Comparison of ENCODE assay signal across 8 cellular contexts in genomic region chr5:55712023-55712859, GRCh38. TPM values are rescaled to one million over a fixed set of nuclear protein-coding genes. Genes with fewer than 3 reads are reported as not detected.
DNase-seq lines count a peak whose midpoint lies in the region; ATAC-seq and TF ChIP-seq lines count a peak whose summit lies in the region.

Gene SLC38A9 (minus strand): TSS chr5:55712324. CDS start chr5:55697958, 14,366 bp downstream.

- peaks cover 28% of the 10 kb centered on the region for H3K4me1 Mint-ChIP-seq in activated CD4-positive, alpha-beta T cell treated with anti-CD3 and anti-CD28 coated beads, Interleukin-2, amount 10 ng/mL, durations not matched to agents 24 days and 14 days
- peaks cover 21% of the 10 kb centered on the region for H3K4me1 Mint-ChIP-seq in dendritic cell treated with granulocyte-macrophage colony-stimulating factor and Interleukin-4, amounts not matched to agents 40 ng/mL and 50 ng/mL, for 4 days (ENCODE audit: low read depth)

- DNase-seq in BJ (ENCODE audit: low read depth) (peak; percentile 46), NCI-H526 treated with DMSO at 0.1 percent for 48 hours (lab: John Stamatoyannopoulos, UW) (peak; percentile 79), left lobe of liver (ENCODE audit: low spot score) (peak; percentile 96)
- peak; percentile 98 for DNase-seq in activated CD4-positive, alpha-beta T cell treated with anti-CD3 and anti-CD28 coated beads, Interleukin-2, amount 10 ng/mL, durations not matched to agents 24 days and 14 days
- peak; percentile 89 for DNase-seq in stimulated activated CD4-positive, alpha-beta T cell treated with anti-CD3 and anti-CD28 coated beads, Interleukin-2, amount 100 ng/mL, for 4 hours (ENCODE audit: low read depth)

- peak within 1 kb of the TSS; percentile 79 for H3K4me3 ChIP-seq in BJ (ENCODE audit: low read depth, low read length)

- POLR2A ChIA-PET in BJ (lab: Charles Lee): no interaction called here

- no peaks in the 10 kb centered on the region for H3K27me3 Mint-ChIP-seq in activated CD4-positive, alpha-beta T cell treated with anti-CD3 and anti-CD28 coated beads, Interleukin-2, amount 10 ng/mL, durations not matched to agents 24 days and 14 days
- H3K27me3 Mint-ChIP-seq in dendritic cell treated with granulocyte-macrophage colony-stimulating factor and Interleukin-4, amounts not matched to agents 40 ng/mL and 50 ng/mL, for 4 days: no peaks in the 10 kb centered on the region

- peaks cover 10% of the 10 kb centered on the region for H3K9me3 Mint-ChIP-seq in activated CD4-positive, alpha-beta T cell treated with anti-CD3 and anti-CD28 coated beads, Interleukin-2, amount 10 ng/mL, durations not matched to agents 24 days and 14 days
- no peaks in the 10 kb centered on the region for H3K9me3 Mint-ChIP-seq in dendritic cell treated with granulocyte-macrophage colony-stimulating factor and Interleukin-4, amounts not matched to agents 40 ng/mL and 50 ng/mL, for 4 days

- intact Hi-C loops in activated CD4-positive, alpha-beta T cell treated with anti-CD3 and anti-CD28 coated beads, Interleukin-2, amount 10 ng/mL, durations not matched to agents 24 days and 14 days (cut with micrococcal nuclease): loop anchor here (2.0 to 5.0 kb wide), 5 partner anchors 45 to 1461 kb away; no protein-coding TSS in a partner anchor
- intact Hi-C loops in dendritic cell treated with granulocyte-macrophage colony-stimulating factor and Interleukin-4, amounts not matched to agents 40 ng/mL and 50 ng/mL, for 4 days (cut with micrococcal nuclease): no loop called here

- peaks cover 2% of the 10 kb centered on the region; the same call in 1 of the 2 replicates for H3K36me3 ChIP-seq in BJ (ENCODE audit: control insufficient read depth, insufficient read depth, low read length)

- peak within 1 kb of the TSS; percentile 90 for H3K27ac Mint-ChIP-seq in activated CD4-positive, alpha-beta T cell treated with anti-CD3 and anti-CD28 coated beads, Interleukin-2, amount 10 ng/mL, durations not matched to agents 24 days and 14 days
- peak within 1 kb of the TSS; percentile 91 for H3K27ac Mint-ChIP-seq in dendritic cell treated with granulocyte-macrophage colony-stimulating factor and Interleukin-4, amounts not matched to agents 40 ng/mL and 50 ng/mL, for 4 days

- CTCF ChIA-PET in BJ (lab: Yijun Ruan, JAX): no interaction called here

- ATAC-seq in GM19324 (IDR thresholded peaks at IDR 0.05; ENCODE audit: low FRiP score, unreplicated experiment) (peak; percentile 99), HG03469 (IDR thresholded peaks at IDR 0.05; ENCODE audit: unreplicated experiment) (peak; percentile 98), left lobe of liver (peak; percentile 100)

- no peak for TF ChIP-seq CTCF in BJ (IDR thresholded peaks at IDR 0.05; ENCODE audit: insufficient read depth, low read depth, low read length)

- peaks cover 12% of the 10 kb centered on the region for H3K36me3 Mint-ChIP-seq in activated CD4-positive, alpha-beta T cell treated with anti-CD3 and anti-CD28 coated beads, Interleukin-2, amount 10 ng/mL, durations not matched to agents 24 days and 14 days (ENCODE audit: low read depth)
- peaks cover 28% of the 10 kb centered on the region for H3K36me3 Mint-ChIP-seq in dendritic cell treated with granulocyte-macrophage colony-stimulating factor and Interleukin-4, amounts not matched to agents 40 ng/mL and 50 ng/mL, for 4 days (ENCODE audit: low read depth)

- peak within 1 kb of the TSS; percentile 97 for H3K4me3 Mint-ChIP-seq in activated CD4-positive, alpha-beta T cell treated with anti-CD3 and anti-CD28 coated beads, Interleukin-2, amount 10 ng/mL, durations not matched to agents 24 days and 14 days
- H3K4me3 Mint-ChIP-seq in dendritic cell treated with granulocyte-macrophage colony-stimulating factor and Interleukin-4, amounts not matched to agents 40 ng/mL and 50 ng/mL, for 4 days: peak within 1 kb of the TSS; percentile 93

- no peaks in the 10 kb centered on the region for H3K27me3 ChIP-seq in BJ (ENCODE audit: control insufficient read depth, insufficient read depth, low read length)

RNA-seq across cellular contexts. Expression of gene SLC38A9, which starts in this region (rescaled TPM):
- 12.5 and 25.1 TPM in 2 replicates for polyA plus RNA-seq in BJ (2011; rRNA removed)
- 12.4 and 12.5 TPM in 2 replicates for polyA minus RNA-seq in BJ (2011; rRNA and poly(A)+ RNA removed)
- 20.5 and 21.4 TPM in 2 replicates for total RNA-seq in activated CD4-positive, alpha-beta T cell treated with anti-CD3 and anti-CD28 coated beads, Interleukin-2, amount 10 ng/mL, durations not matched to agents 24 days and 14 days
- 13.5 TPM for total RNA-seq in left lobe of liver

Comparison
In these comparisons a context has a peak if more than half of its experiments do, and no peak if none do; other contexts are left out.
1. Peak in every context shown above with its lines: DNase-seq, ATAC-seq and H3K4me3 ChIP-seq.
2. DNase-seq: peak in every context shown above with its lines; median percentile 98 in activated CD4-positive, alpha-beta T cell treated with anti-CD3 and anti-CD28 coated beads, Interleukin-2, amount 10 ng/mL, durations not matched to agents 24 days and 14 days; 96 in left lobe of liver; 89 in stimulated activated CD4-positive, alpha-beta T cell treated with anti-CD3 and anti-CD28 coated beads, Interleukin-2, amount 100 ng/mL, for 4 hours; 79 in NCI-H526 treated with DMSO at 0.1 percent for 48 hours; 46 in BJ.